In the genomic region with DNA sequence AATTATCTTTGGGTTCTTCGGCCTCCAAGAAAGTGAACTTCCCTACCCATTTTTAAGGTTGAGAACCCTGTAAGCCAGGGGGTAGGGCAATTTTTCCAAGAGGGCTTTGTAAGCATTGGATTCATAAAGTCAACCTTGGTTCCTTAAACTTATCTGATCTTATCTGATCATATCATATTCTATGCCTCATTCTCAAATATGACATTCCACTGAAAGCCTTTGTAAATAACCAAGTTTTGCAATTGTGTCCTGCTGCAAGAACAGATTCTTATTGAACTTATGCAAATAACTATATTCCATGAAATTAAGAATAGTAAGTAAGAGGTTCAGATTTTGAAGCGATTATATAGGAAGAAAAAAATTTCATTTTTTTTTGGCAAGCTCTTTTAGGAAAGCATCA, we compare ENCODE assay signal across 21 cellular contexts.
DNase-seq lines count a peak whose midpoint lies in the region; TF ChIP-seq lines count a peak whose summit lies in the region.
"Had no signal": no experiment of that assay in that cellular context is flagged by ENCODE, and none has a peak within 500 bp of the region (broad histone marks: within the 10 kb centered on the region; RNA-seq: fewer than 3 reads in every experiment).

No MANE protein-coding gene starts in this region.

- H3K27ac ChIP-seq in 22Rv1, result peak overlapping the region; percentile 63; the same call in 1 of the 2 replicates
- H3K27ac ChIP-seq: BLaER1 had no signal

- no peak for TF ChIP-seq CTCF in 22Rv1 (IDR thresholded peaks at IDR 0.05)

- DNase-seq in amniotic epithelial cell (ENCODE audit: low read depth), result peak; percentile 6
- DNase-seq in iris pigment epithelial cell (ENCODE audit: low read depth), result peak; percentile 26
- no peak for DNase-seq in LoVo (ENCODE audit: low spot score)
- no peak for DNase-seq in stimulated activated CD4-positive, alpha-beta T cell treated with anti-CD3 and anti-CD28 coated beads, Interleukin-12 subunit alpha, Interleukin-12 subunit beta, amount 100 ng/mL, for 4 hours
- DNase-seq: 8988T; ACHN; BE2C; C1 segment of cervical spinal cord; CD4-positive, alpha-beta memory T cell; CD4-positive, CD25-positive, alpha-beta regulatory T cell; CD8-positive, alpha-beta memory T cell; COR-L47; DMS 273 treated with DMSO at 0.1 percent for 48 hours; DMS153; DMS53; DMS79; DND-41; EL; GDM1 had no signal

Comparison
In these comparisons a context has a peak if more than half of its experiments do, and no peak if none do; other contexts are left out.
1. DNase-seq: peak in amniotic epithelial cell (single experiment) and iris pigment epithelial cell (single experiment); none in LoVo (single experiment) and stimulated activated CD4-positive, alpha-beta T cell treated with anti-CD3 and anti-CD28 coated beads, Interleukin-12 subunit alpha, Interleukin-12 subunit beta, amount 100 ng/mL, for 4 hours (single experiment).